Comparison of ENCODE assay signal across 20 cellular contexts in genomic region chr12:41619705-41620104, GRCh38.
"Had no signal": no experiment of that assay in that cellular context is flagged by ENCODE, and none has a peak within 500 bp of the region (broad histone marks: within the 10 kb centered on the region; RNA-seq: fewer than 3 reads in every experiment).

No MANE protein-coding gene starts in this region.

- H3K27me3 ChIP-seq: body of pancreas, foreskin keratinocyte, neutrophil, sigmoid colon, spleen, suprapubic skin had no signal

- H3K4me3 ChIP-seq: body of pancreas, lung, sigmoid colon, spleen, suprapubic skin had no signal

- ATAC-seq: body of pancreas, foreskin keratinocyte had no signal

- H3K27ac ChIP-seq: body of pancreas, foreskin keratinocyte, neutrophil, parathyroid adenoma, sigmoid colon, spleen, suprapubic skin had no signal

- H3K36me3 ChIP-seq: neutrophil, sigmoid colon, spleen, suprapubic skin had no signal

- H3K9ac ChIP-seq: parathyroid adenoma had no signal

- DNase-seq: activated CD4-positive, alpha-beta T cell treated with anti-CD3 and anti-CD28 coated beads, Interleukin-2, amount 10 ng/mL, durations not matched to agents 24 days and 14 days; activated CD4-positive, CD25-positive, alpha-beta regulatory T cell; activated CD8-positive, alpha-beta memory T cell treated with anti-CD3 and anti-CD28 coated beads, Interleukin-2, amount 50 U/mL, for 48 hours; activated gamma-delta T cell treated with Interleukin-2 at 50 U/mL for 16 hours; amniotic stem cell; body of pancreas; cortex of kidney; effector CD8-positive, alpha-beta T cell; foreskin keratinocyte; glutamatergic neuron; hypothalamus; immature natural killer cell; midbrain; sigmoid colon; spleen; trophoblast cell had no signal

- H3K79me2 ChIP-seq: parathyroid adenoma had no signal

- H3K4me1 ChIP-seq: body of pancreas, foreskin keratinocyte, parathyroid adenoma, sigmoid colon, spleen, suprapubic skin had no signal
